Comparison of ENCODE assay signal across 30 cellular contexts in the genomic region with DNA sequence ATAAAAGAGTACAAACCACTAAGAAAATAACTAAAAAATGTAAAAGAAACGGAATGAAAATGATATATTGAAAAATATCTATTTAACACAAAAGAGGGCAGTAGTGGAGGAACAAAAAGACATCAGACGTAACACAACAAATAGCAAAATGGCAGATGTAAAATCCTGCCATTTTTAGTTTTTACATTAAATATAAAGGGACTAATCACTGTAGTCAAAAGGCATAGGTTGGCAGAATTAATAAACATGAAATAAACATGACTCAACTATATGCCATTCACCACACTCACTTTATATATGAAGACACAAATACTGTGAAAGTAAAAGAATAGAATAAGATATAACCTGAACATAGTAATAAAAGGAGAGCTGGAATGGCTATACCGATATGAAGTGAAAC. TPM values are rescaled to one million over a fixed set of nuclear protein-coding genes. Genes with fewer than 3 reads are reported as not detected.
DNase-seq lines count a peak whose midpoint lies in the region; ATAC-seq, FAIRE-seq and TF ChIP-seq lines count a peak whose summit lies in the region.
"Had no signal": no experiment of that assay in that cellular context is flagged by ENCODE, and none has a peak within 500 bp of the region (broad histone marks: within the 10 kb centered on the region; RNA-seq: fewer than 3 reads in every experiment).

No MANE protein-coding gene starts in this region.

- H3K27me3 ChIP-seq in K562 (ENCODE audit: control insufficient read depth in 2 of 2, insufficient read depth in 2 of 2, low read length in 2 of 2), result no peaks in the 10 kb centered on the region
- H3K27me3 ChIP-seq: BLaER1; BLaER1 treated with 17β-estradiol and CSF1 and Interleukin-3, amounts not matched to agents 10 nM and 100 nM had no signal

- no TSS peak for BruUV-seq in K562 (replicated peaks; lab: Mats Ljungman, UMichigan)

- H3K79me2 ChIP-seq in K562 (ENCODE audit: control insufficient read depth, insufficient read depth, low read length), result no peaks in the 10 kb centered on the region

- no peaks in the 10 kb centered on the region; the same call in 1 of the 2 replicates for H3K9me3 ChIP-seq in K562 (replicated peaks; ENCODE audit: control insufficient read depth, insufficient read depth, low read depth, low read length)
- H3K9me3 ChIP-seq: BE2C had no signal

- no peaks in the 10 kb centered on the region for H3K36me3 ChIP-seq in K562 (ENCODE audit: control insufficient read depth, insufficient read depth, low read length)
- H3K36me3 ChIP-seq: BE2C; BLaER1; BLaER1 treated with 17β-estradiol and CSF1 and Interleukin-3, amounts not matched to agents 10 nM and 100 nM had no signal

- 0% methylated on average over 3 of the region's 3 CpGs for WGBS in K562 (ENCODE audit: insufficient coverage, low coverage, missing lambda C conversion rate)

- POLR2A ChIA-PET in K562 (lab: Yijun Ruan, JAX), result no interaction called here

- H3K4me2 ChIP-seq in K562 (ENCODE audit: insufficient read depth, low read length), result no peak overlapping the region
- H3K4me2 ChIP-seq: A549; BLaER1; BLaER1 treated with 17β-estradiol and CSF1 and Interleukin-3, amounts not matched to agents 10 nM and 100 nM had no signal

- CTCF ChIA-PET in K562 (lab: Yijun Ruan, JAX; ENCODE audit: low intra/inter-chr PET ratio), result no interaction called here

- in situ Hi-C loops in K562 (cut with MboI), result no loop called here

- no peaks in the 10 kb centered on the region for H4K20me1 ChIP-seq in K562 (replicated peaks; ENCODE audit: control insufficient read depth, insufficient read depth, low read length)
- H4K20me1 ChIP-seq: BLaER1; BLaER1 treated with 17β-estradiol and CSF1 and Interleukin-3, amounts not matched to agents 10 nM and 100 nM had no signal

- no peak overlapping the region for H2AFZ ChIP-seq in K562 (ENCODE audit: low read depth, low read length)

- TF ChIP-seq POLR2A in K562 (conservative IDR thresholded peaks at IDR 0.05), result no peak

- DNase-seq in K562 (ENCODE audit: extremely low read depth in 1 of 4, low spot score in 3 of 4), result no peak
- DNase-seq: 8988T; ACHN; AML-193; BE2C; C1 segment of cervical spinal cord; Caco-2; Calu3; CD4-positive, alpha-beta memory T cell; CD4-positive, alpha-beta T cell; CD4-positive, CD25-positive, alpha-beta regulatory T cell; CD8-positive, alpha-beta memory T cell; CD8-positive, alpha-beta T cell; COR-L47; DMS 273 treated with DMSO at 0.1 percent for 48 hours; DMS153; DMS79; DMS79 treated with DMSO at 0.1 percent for 48 hours; DND-41; EL had no signal

- intact Hi-C loops in K562 (cut with micrococcal nuclease), result no loop called here

- TF ChIP-seq RAD21 in K562 (CRISPR knock-in tag; conservative IDR thresholded peaks at IDR 0.05 in 1 of 2, IDR thresholded peaks at IDR 0.05 in 1 of 2), result no peak

- no peak overlapping the region for H3K9ac ChIP-seq in K562 (ENCODE audit: insufficient read depth in 1 of 2, low read depth in 2 of 2, low read length in 2 of 2)
- H3K9ac ChIP-seq: BLaER1; BLaER1 treated with 17β-estradiol and CSF1 and Interleukin-3, amounts not matched to agents 10 nM and 100 nM had no signal

- no peak for TF ChIP-seq CTCF in K562 (IDR thresholded peaks at IDR 0.05 in 2 of 3, conservative IDR thresholded peaks at IDR 0.05 in 1 of 3; ENCODE audit: insufficient read depth in 2 of 3, low read depth in 1 of 3, low read length in 3 of 3)

- H3K4me3 ChIP-seq in K562, result no peak overlapping the region
- H3K4me3 ChIP-seq: A549; BLaER1; BLaER1 treated with 17β-estradiol and CSF1 and Interleukin-3, amounts not matched to agents 10 nM and 100 nM had no signal

- ATAC-seq in K562 (no peak), GM21367 (IDR thresholded peaks at IDR 0.05; ENCODE audit: unreplicated experiment) (no peak)
- ATAC-seq: A549; CD8-positive, alpha-beta T cell had no signal

- no peak for FAIRE-seq in K562 (lab: Jason Lieb, UNC)
- FAIRE-seq: A204.1, A549, D721Med had no signal

- TF ChIP-seq EP300 in K562 (IDR thresholded peaks at IDR 0.05; ENCODE audit: low read length), result no peak

- no peak overlapping the region for H3K27ac ChIP-seq in K562 (ENCODE audit: extremely low read depth, low read depth, low read length)
- H3K27ac ChIP-seq: 22Rv1; A549; BLaER1; BLaER1 treated with 17β-estradiol and CSF1 and Interleukin-3, amounts not matched to agents 10 nM and 100 nM; C4-2B had no signal

- no peaks in the 10 kb centered on the region for H3K4me1 ChIP-seq in K562 (replicated peaks in 1 of 2; ENCODE audit: control insufficient read depth in 2 of 2, insufficient read depth in 2 of 2, low read length in 2 of 2)
- H3K4me1 ChIP-seq: A549; BE2C; BLaER1; BLaER1 treated with 17β-estradiol and CSF1 and Interleukin-3, amounts not matched to agents 10 nM and 100 nM; Caco-2 had no signal

- H3K9me1 ChIP-seq in K562 (ENCODE audit: control insufficient read depth, insufficient read depth, low read length), result no peaks in the 10 kb centered on the region

TF ChIP-seq in K562, 482 proteins besides CTCF, POLR2A, EP300 and RAD21:
- TF ChIP-seq ZNF507 (tag; conservative IDR thresholded peaks at IDR 0.05), result peak; percentile 93
- TF ChIP-seq POLR2G (IDR thresholded peaks at IDR 0.05; ENCODE audit: low read depth, low read length), result no peak

RNA-seq across cellular contexts. Expression of gene MTUS2, which starts 11.0 kb away (rescaled TPM):
- total RNA-seq in K562 (2011; cell fraction: chromatin; rRNA removed; ENCODE audit: low replicate concordance), result 0.09 TPM in 1 of 2 replicates, not detected in the other
- total RNA-seq in K562 (2011; cell fraction: nucleolus; rRNA removed), result not detected in 2 replicates
- 0.07 TPM in 1 of 2 replicates, not detected in the other for total RNA-seq in K562 (2011; cell fraction: nucleoplasm; rRNA removed)
- 0.16 TPM in 1 of 2 replicates, not detected in the other for total RNA-seq in K562 (2014; rRNA removed)
- total RNA-seq in K562 (2014; rRNA removed; fragmentation: Illumina TruSeq; extraction: Trizol), result 0.07 and 0.10 TPM in 2 replicates
- total RNA-seq in K562 (2015; rRNA removed; fragmentation: Illumina TruSeq; extraction: Trizol), result 0.04 and 0.30 TPM in 2 replicates
- total RNA-seq in K562 (2021), result 0.13 TPM in 1 of 2 replicates, not detected in the other
- 0.01 and 0.04 TPM in 2 replicates for polyA plus RNA-seq in K562 (2011; rRNA removed)
- polyA plus RNA-seq in K562 (2011; cell fraction: cytosol; rRNA removed), result 0.01 TPM in 1 of 2 replicates, not detected in the other
- 0.04 TPM in 1 of 2 replicates, not detected in the other for polyA plus RNA-seq in K562 (2011; cell fraction: nucleus; rRNA removed)
- polyA plus RNA-seq in K562 (2012), result 0.10 and 0.25 TPM in 2 replicates
- 0.10 and 0.22 TPM in 2 replicates for polyA plus RNA-seq in K562 (2014; fragmentation: Illumina TruSeq; extraction: Trizol)
- under 1 TPM; 0.03 to 0.04 TPM for polyA plus RNA-seq in K562 (2014; fragmentation: Nextera tagmentation; extraction: Ambion mirVana)
- polyA plus RNA-seq in K562 (2014; rRNA removed), result 0.13 and 0.28 TPM in 2 replicates
- not detected in 2 replicates for polyA minus RNA-seq in K562 (2011; rRNA and poly(A)+ RNA removed)
- polyA minus RNA-seq in K562 (2011; cell fraction: cytosol; rRNA and poly(A)+ RNA removed), result not detected in 2 replicates
- under 0.01 TPM in 1 of 2 replicates, not detected in the other for polyA minus RNA-seq in K562 (2011; cell fraction: nucleus; rRNA and poly(A)+ RNA removed)
- total RNA-seq: B cell; Calu3; CD4-positive, CD25-positive, alpha-beta regulatory T cell; CD8-positive, alpha-beta memory T cell; CD8-positive, alpha-beta T cell had no signal
- polyA plus RNA-seq: A549, CD14-positive monocyte had no signal
